In genomic region chr7:859368-860030, GRCh38 we compare ENCODE assay signal across 1 cellular context.
TF ChIP-seq lines count a peak whose summit lies in the region.

No MANE protein-coding gene starts in this region.

TF ChIP-seq in WTC11, 78 proteins besides CTCF, POLR2A, EP300 and RAD21 (continued from another document):
- no peak for TF ChIP-seq PRDM15 (CRISPR knock-in tag; IDR thresholded peaks at IDR 0.05)
